1 cellular context compared by ENCODE assay signal in the genomic region with DNA sequence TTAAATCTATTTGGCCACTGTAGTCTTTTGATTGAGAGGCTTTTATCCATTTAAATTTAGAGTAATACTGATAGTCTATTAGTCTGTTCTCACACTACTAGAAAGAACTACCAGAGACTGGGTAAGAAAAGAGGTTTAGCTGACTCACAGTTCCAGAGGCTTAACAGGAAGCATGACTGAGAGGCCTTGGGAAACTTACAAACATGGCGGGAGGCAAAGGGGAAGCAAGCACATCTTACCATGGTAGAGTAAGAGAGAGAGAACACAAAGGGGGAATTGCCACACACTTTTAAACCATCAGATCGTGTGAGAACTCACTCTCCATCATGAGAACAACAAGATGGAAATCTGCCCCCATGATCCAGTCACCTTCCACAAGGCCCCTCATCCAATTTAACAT.
TF ChIP-seq lines count a peak whose summit lies in the region.

No MANE protein-coding gene starts in this region.

TF ChIP-seq in endothelial cell of umbilical vein, 7 proteins besides CTCF, POLR2A, EP300 and RAD21 (continued from another document):
- TF ChIP-seq MAX (IDR thresholded peaks at IDR 0.05; ENCODE audit: insufficient read depth, insufficient read length), result no peak
